In genomic region chr20:23365390-23366165, GRCh38 we compare ENCODE assay signal across 14 cellular contexts. TPM values are rescaled to one million over a fixed set of nuclear protein-coding genes. Genes with fewer than 3 reads are reported as not detected.
DNase-seq lines count a peak whose midpoint lies in the region; ATAC-seq, FAIRE-seq and TF ChIP-seq lines count a peak whose summit lies in the region.
"Had no signal": no experiment of that assay in that cellular context is flagged by ENCODE, and none has a peak within 500 bp of the region (broad histone marks: within the 10 kb centered on the region; RNA-seq: fewer than 3 reads in every experiment).

No MANE protein-coding gene starts in this region.

- FAIRE-seq in urothelium cell line (lab: Jason Lieb, UNC), result no peak
- FAIRE-seq: bronchial epithelial cell had no signal

- H3K27me3 Mint-ChIP-seq in WTC11 (ENCODE audit: low read depth), result no peaks in the 10 kb centered on the region
- H3K27me3 Mint-ChIP-seq in immature natural killer cell (ENCODE audit: low read depth in 3 of 3), result peaks cover 18 to 28% (median 27%) of the 10 kb centered on the region in 3 donors
- H3K27me3 Mint-ChIP-seq in stimulated activated naive CD8-positive, alpha-beta T cell treated with anti-CD3 and anti-CD28 coated beads, Interleukin-15, amount 100 ng/mL, for 72 hours, result no peaks in the 10 kb centered on the region

- H3K9me3 Mint-ChIP-seq in WTC11, result no peaks in the 10 kb centered on the region
- H3K9me3 Mint-ChIP-seq in immature natural killer cell, result peaks cover 0 to 2% (median 0%) of the 10 kb centered on the region in 6 donors
- no peaks in the 10 kb centered on the region for H3K9me3 Mint-ChIP-seq in stimulated activated naive CD8-positive, alpha-beta T cell treated with anti-CD3 and anti-CD28 coated beads, Interleukin-15, amount 100 ng/mL, for 72 hours

- TF ChIP-seq CTCF in left ventricle myocardium inferior (IDR thresholded peaks at IDR 0.05; ENCODE audit: borderline replicate concordance) (no peak), WTC11 (IDR thresholded peaks at IDR 0.05) (no peak)

- H3K4me3 Mint-ChIP-seq in WTC11, result no peak overlapping the region
- H3K4me3 Mint-ChIP-seq in immature natural killer cell, result peak overlapping the region in 3 of 5 donors; percentile 16 to 59 (median 34)
- peak overlapping the region; percentile 50 to 51 for H3K4me3 Mint-ChIP-seq in stimulated activated naive CD8-positive, alpha-beta T cell treated with anti-CD3 and anti-CD28 coated beads, Interleukin-15, amount 100 ng/mL, for 72 hours

- H3K27me3 ChIP-seq in left ventricle myocardium inferior (ENCODE audit: low read depth), result no peaks in the 10 kb centered on the region

- H3K27ac Mint-ChIP-seq in WTC11, result 0 out of 2 replicates have a peak overlapping the region, but pooled peaks have one; percentile 84
- peak overlapping the region; percentile 29 to 100 (median 94) for H3K27ac Mint-ChIP-seq in immature natural killer cell
- peak overlapping the region; percentile 87 to 92 for H3K27ac Mint-ChIP-seq in stimulated activated naive CD8-positive, alpha-beta T cell treated with anti-CD3 and anti-CD28 coated beads, Interleukin-15, amount 100 ng/mL, for 72 hours

- H3K36me3 Mint-ChIP-seq in WTC11 (peaks cover 33% of the 10 kb centered on the region), immature natural killer cell (peaks cover 14 to 28% (median 15%) of the 10 kb centered on the region in 3 donors)

- peak overlapping the region; percentile 34 for H3K4me3 ChIP-seq in left ventricle myocardium inferior
- H3K4me3 ChIP-seq: HAP-1, thoracic aorta had no signal

- peak overlapping the region; percentile 24 for H3K27ac ChIP-seq in left ventricle myocardium inferior (replicated peaks)
- H3K27ac ChIP-seq: parathyroid adenoma, thoracic aorta had no signal

- DNase-seq in left ventricle myocardium inferior, result no peak
- DNase-seq in Right ventricle myocardium inferior (ENCODE audit: missing footprints), result no peak
- DNase-seq in WTC11 (ENCODE audit: low spot score), result no peak
- no peak for DNase-seq in immature natural killer cell
- no peak for DNase-seq in stimulated activated naive CD8-positive, alpha-beta T cell treated with anti-CD3 and anti-CD28 coated beads, Interleukin-15, amount 100 ng/mL, for 72 hours
- DNase-seq in urothelium cell line (ENCODE audit: low spot score), result no peak
- DNase-seq: NCI-H774, SW 1271 had no signal

- no peaks in the 10 kb centered on the region for H3K9me3 ChIP-seq in left ventricle myocardium inferior (replicated peaks)
- H3K9me3 ChIP-seq: HAP-1, thoracic aorta had no signal

- POLR2A ChIA-PET in WTC11 (lab: Charles Lee), result no interaction called here

- CTCF ChIA-PET in WTC11 (lab: Charles Lee), result no interaction called here

- peaks cover 18% of the 10 kb centered on the region for H3K4me1 Mint-ChIP-seq in WTC11
- H3K4me1 Mint-ChIP-seq in immature natural killer cell, result peaks cover 43 to 63% of the 10 kb centered on the region in 2 donors
- H3K4me1 Mint-ChIP-seq in stimulated activated naive CD8-positive, alpha-beta T cell treated with anti-CD3 and anti-CD28 coated beads, Interleukin-15, amount 100 ng/mL, for 72 hours, result peaks cover 54% of the 10 kb centered on the region

- H3K4me1 ChIP-seq in left ventricle myocardium inferior, result peaks cover 74% of the 10 kb centered on the region

- intact Hi-C loops in left ventricle myocardium inferior (cut with micrococcal nuclease) (no loop called here), Right ventricle myocardium inferior (cut with DNase I) (loop anchor here (5.0 kb wide), 1 partner anchor 37 kb away; no protein-coding TSS in a partner anchor)

- ATAC-seq in Right ventricle myocardium inferior (no peak), WTC11 (no peak), GM18858 (IDR thresholded peaks at IDR 0.05; ENCODE audit: unreplicated experiment) (no peak), GM19463 (IDR thresholded peaks at IDR 0.05; ENCODE audit: unreplicated experiment) (no peak)
- ATAC-seq in stimulated activated naive CD8-positive, alpha-beta T cell treated with anti-CD3 and anti-CD28 coated beads, Interleukin-15, amount 100 ng/mL, for 72 hours, result no peak

- H3K36me3 ChIP-seq in left ventricle myocardium inferior, result peaks cover 57% of the 10 kb centered on the region

TF ChIP-seq in WTC11, 78 proteins besides CTCF, POLR2A, EP300 and RAD21:
- no peak for TF ChIP-seq ZNF425 (CRISPR knock-in tag; conservative IDR thresholded peaks at IDR 0.05)
- no peak for TF ChIP-seq ATF1 (CRISPR knock-in tag; IDR thresholded peaks at IDR 0.05)
- 0 out of 2 replicates have a peak, but pooled peaks have one; percentile 27 for TF ChIP-seq ATF3 (CRISPR knock-in tag; conservative IDR thresholded peaks at IDR 0.05)
- TF ChIP-seq AFF4 (CRISPR knock-in tag; IDR thresholded peaks at IDR 0.05; ENCODE audit: borderline replicate concordance), result no peak

RNA-seq across cellular contexts. Expression of gene GZF1, which starts 3.6 kb away (rescaled TPM):
- total RNA-seq in left ventricle myocardium inferior (24.9 TPM), Right ventricle myocardium inferior (20.6 TPM), WTC11 (2021) (9.5 to 11.2 TPM (median 10.1 TPM) in 3 replicates)
- polyA plus RNA-seq in immature natural killer cell, result 1 to 10 TPM; 3.5 to 7.0 (median 5.5) TPM

RNA-seq across cellular contexts. Expression of gene NXT1, which starts 15.0 kb away (rescaled TPM):
- total RNA-seq in left ventricle myocardium inferior, result 7.3 TPM
- 6.5 TPM for total RNA-seq in Right ventricle myocardium inferior
- total RNA-seq in WTC11 (2021), result 18.5 to 19.5 TPM (median 18.8 TPM) in 3 replicates
- 100 to 1,000 TPM in 1 of 3 donors, 10 to 100 TPM in 2; 60.3 to 129 (median 94.2) TPM for polyA plus RNA-seq in immature natural killer cell

RNA-seq across cellular contexts. Expression of gene NAPB, which starts 55.7 kb away (rescaled TPM):
- total RNA-seq in left ventricle myocardium inferior (5.2 TPM), Right ventricle myocardium inferior (4.7 TPM), WTC11 (2021) (12.9 to 15.1 TPM (median 13.3 TPM) in 3 replicates)
- 10 to 100 TPM in 1 of 3 donors, 1 to 10 TPM in 2; 6.1 to 11.2 (median 7.0) TPM for polyA plus RNA-seq in immature natural killer cell
